In the genomic region with DNA sequence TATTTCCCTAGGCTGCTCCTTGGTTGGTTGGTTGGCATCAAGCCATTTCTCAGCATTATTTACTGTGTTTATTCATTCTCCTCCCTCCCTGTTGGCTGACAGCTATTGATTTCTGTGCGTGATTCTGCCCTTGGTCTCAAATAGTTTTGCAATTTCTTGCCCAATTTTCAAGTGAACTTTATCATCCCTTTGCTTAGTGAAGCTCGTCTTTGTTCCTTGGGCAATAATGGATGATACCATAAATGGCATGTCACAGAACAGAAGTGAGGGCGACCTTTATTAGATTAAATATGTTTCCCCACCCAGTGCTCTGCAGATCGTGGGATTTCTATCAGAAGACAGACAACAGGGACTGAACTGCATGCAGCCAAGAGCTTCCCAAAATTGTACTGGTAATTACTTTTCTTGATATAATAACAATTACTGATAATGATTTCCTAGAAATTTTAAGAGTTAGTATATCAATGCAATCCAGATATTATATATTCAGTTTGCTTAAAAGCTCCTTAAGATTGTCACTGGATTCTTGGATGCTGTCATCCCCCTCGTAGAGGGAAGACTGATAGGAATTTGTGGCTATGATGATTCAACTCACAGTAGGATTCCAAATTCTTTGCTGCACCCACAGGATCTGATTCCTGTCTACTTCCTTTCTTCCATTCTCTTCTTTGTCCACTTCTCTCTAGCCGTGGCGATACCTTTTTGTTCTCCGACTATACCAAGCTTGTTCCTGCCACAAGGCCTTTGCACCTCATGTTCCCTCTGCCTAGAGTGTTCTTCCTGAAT, we compare ENCODE assay signal across 29 cellular contexts.
DNase-seq lines count a peak whose midpoint lies in the region; ATAC-seq, FAIRE-seq and TF ChIP-seq lines count a peak whose summit lies in the region.
"Had no signal": no experiment of that assay in that cellular context is flagged by ENCODE, and none has a peak within 500 bp of the region (broad histone marks: within the 10 kb centered on the region; RNA-seq: fewer than 3 reads in every experiment).

No MANE protein-coding gene starts in this region.

- TF ChIP-seq POLR2A in HepG2 (IDR thresholded peaks at IDR 0.05; ENCODE audit: insufficient read depth in 1 of 2, low read depth in 2 of 2, low read length in 2 of 2) (no peak), thyroid gland (IDR thresholded peaks at IDR 0.05) (no peak), erythroblast (IDR thresholded peaks at IDR 0.05; ENCODE audit: low read length) (no peak)

- intact Hi-C loops in HepG2 (cut with micrococcal nuclease; ENCODE audit: unreplicated experiment) (no loop called here), thyroid gland (cut with DNase I) (no loop called here)

- no peak for TF ChIP-seq CTCF in astrocyte (IDR thresholded peaks at IDR 0.05; ENCODE audit: insufficient read depth, low read depth, low read length)
- no peak for TF ChIP-seq CTCF in HepG2 (CRISPR knock-in tag; IDR thresholded peaks at IDR 0.05)
- TF ChIP-seq CTCF in thyroid gland (IDR thresholded peaks at IDR 0.05) = no peak

- no TSS peak for BruUV-seq in HepG2 (replicated peaks; lab: Mats Ljungman, UMichigan)

- H3K9me3 Mint-ChIP-seq in astrocyte (ENCODE audit: unreplicated experiment) = peaks cover 2% of the 10 kb centered on the region
- H3K9me3 Mint-ChIP-seq in activated CD8-positive, alpha-beta memory T cell treated with anti-CD3 and anti-CD28 coated beads, Interleukin-2, amount 10 ng/mL, durations not matched to agents 7 days and 5 days (ENCODE audit: low read depth) = peaks cover 5% of the 10 kb centered on the region
- H3K9me3 Mint-ChIP-seq: H9 had no signal

- H3K4me2 ChIP-seq in astrocyte (ENCODE audit: low read length) = peak overlapping the region; percentile 57
- no peak overlapping the region for H3K4me2 ChIP-seq in HepG2 (ENCODE audit: low read depth, low read length)
- H3K4me2 ChIP-seq: A549, KMS-11 had no signal

- H3K36me3 Mint-ChIP-seq in astrocyte (ENCODE audit: low read depth, unreplicated experiment) = no peaks in the 10 kb centered on the region
- no peaks in the 10 kb centered on the region for H3K36me3 Mint-ChIP-seq in activated CD8-positive, alpha-beta memory T cell treated with anti-CD3 and anti-CD28 coated beads, Interleukin-2, amount 10 ng/mL, durations not matched to agents 7 days and 5 days
- H3K36me3 Mint-ChIP-seq: activated naive CD4-positive, alpha-beta T cell treated with anti-CD3 and anti-CD28 coated beads, Interleukin-2, amount 50 U/mL, for 72 hours; CD14-positive monocyte; memory B cell; naive thymus-derived CD8-positive, alpha-beta T cell had no signal

- H3K4me1 ChIP-seq in astrocyte (ENCODE audit: insufficient read depth, low read length) (peaks cover 10% of the 10 kb centered on the region), HepG2 (ENCODE audit: insufficient read depth, low read length) (no peaks in the 10 kb centered on the region), thyroid gland (no peaks in the 10 kb centered on the region)
- H3K4me1 ChIP-seq: A549, body of pancreas, colonic mucosa, esophagus muscularis mucosa had no signal

- no peak overlapping the region for H3K4me3 ChIP-seq in astrocyte (ENCODE audit: insufficient read depth, low read depth, low read length)
- H3K4me3 ChIP-seq in HepG2 (replicated peaks in 1 of 3; ENCODE audit: insufficient read depth in 1 of 3, low read depth in 2 of 3, low read length in 3 of 3) = no peak overlapping the region
- no peak overlapping the region for H3K4me3 ChIP-seq in thyroid gland (replicated peaks in 1 of 3)
- H3K4me3 ChIP-seq: A549, body of pancreas, colonic mucosa, esophagus muscularis mucosa had no signal

- no peak for TF ChIP-seq EP300 in HepG2 (IDR thresholded peaks at IDR 0.05; ENCODE audit: low read depth in 2 of 2, low read length in 2 of 2)
- TF ChIP-seq EP300 in HepG2 (CRISPR knock-in tag; IDR thresholded peaks at IDR 0.05; ENCODE audit: borderline replicate concordance) = no peak

- no peaks in the 10 kb centered on the region for H4K20me1 ChIP-seq in astrocyte (ENCODE audit: insufficient read depth, low read length)
- H4K20me1 ChIP-seq in HepG2 (ENCODE audit: insufficient read depth, low read length) = no peaks in the 10 kb centered on the region

- no peak overlapping the region for H2AFZ ChIP-seq in astrocyte (ENCODE audit: low read depth, low read length)
- H2AFZ ChIP-seq in HepG2 (ENCODE audit: low read length) = no peak overlapping the region

- H3K27ac Mint-ChIP-seq in astrocyte (ENCODE audit: unreplicated experiment) = no peak overlapping the region
- no peak overlapping the region for H3K27ac Mint-ChIP-seq in activated CD8-positive, alpha-beta memory T cell treated with anti-CD3 and anti-CD28 coated beads, Interleukin-2, amount 10 ng/mL, durations not matched to agents 7 days and 5 days
- H3K27ac Mint-ChIP-seq: activated naive CD4-positive, alpha-beta T cell treated with anti-CD3 and anti-CD28 coated beads, Interleukin-2, amount 50 U/mL, for 72 hours; CD14-positive monocyte; effector memory CD8-positive, alpha-beta T cell; H9; memory B cell; naive thymus-derived CD8-positive, alpha-beta T cell had no signal

- TF ChIP-seq RAD21 in HepG2 (CRISPR knock-in tag; IDR thresholded peaks at IDR 0.05) = no peak

- no peak overlapping the region for H3K9ac ChIP-seq in astrocyte (ENCODE audit: low read length)
- no peak overlapping the region for H3K9ac ChIP-seq in HepG2 (ENCODE audit: insufficient read depth, low read depth, low read length)
- H3K9ac ChIP-seq: KMS-11 had no signal

- H3K27ac ChIP-seq in astrocyte (ENCODE audit: low read depth, low read length) (peak overlapping the region; percentile 33), HepG2 (ENCODE audit: extremely low read length, insufficient read depth, low read length) (no peak overlapping the region), thyroid gland (no peak overlapping the region)
- H3K27ac ChIP-seq: A549, body of pancreas, colonic mucosa, esophagus muscularis mucosa, KMS-11 had no signal

- peak; percentile 90 for FAIRE-seq in astrocyte (lab: Jason Lieb, UNC)
- FAIRE-seq in HepG2 (lab: Jason Lieb, UNC) = no peak
- FAIRE-seq: A549, GM18507 had no signal

- no peaks in the 10 kb centered on the region for H3K36me3 ChIP-seq in astrocyte (ENCODE audit: insufficient read depth, low read length)
- H3K36me3 ChIP-seq in HepG2 (replicated peaks in 1 of 2; ENCODE audit: control insufficient read depth in 1 of 2, insufficient read depth in 2 of 2, low read length in 2 of 2) = no peaks in the 10 kb centered on the region
- no peaks in the 10 kb centered on the region for H3K36me3 ChIP-seq in thyroid gland
- H3K36me3 ChIP-seq: colonic mucosa, esophagus muscularis mucosa had no signal

- H3K79me2 ChIP-seq in astrocyte (ENCODE audit: insufficient read depth, low read length) (no peaks in the 10 kb centered on the region), HepG2 (ENCODE audit: insufficient read depth, low read length) (no peaks in the 10 kb centered on the region)

- H3K9me3 ChIP-seq in astrocyte (ENCODE audit: insufficient read depth, low read depth, low read length) = no peaks in the 10 kb centered on the region
- H3K9me3 ChIP-seq in HepG2 (ENCODE audit: low read length) = no peaks in the 10 kb centered on the region
- H3K9me3 ChIP-seq in thyroid gland = no peaks in the 10 kb centered on the region
- H3K9me3 ChIP-seq: A549, body of pancreas, colonic mucosa, esophagus muscularis mucosa had no signal

- no peak overlapping the region for H3K4me3 Mint-ChIP-seq in astrocyte (ENCODE audit: unreplicated experiment)
- no peak overlapping the region for H3K4me3 Mint-ChIP-seq in activated CD8-positive, alpha-beta memory T cell treated with anti-CD3 and anti-CD28 coated beads, Interleukin-2, amount 10 ng/mL, durations not matched to agents 7 days and 5 days
- H3K4me3 Mint-ChIP-seq: CD14-positive monocyte; effector memory CD8-positive, alpha-beta T cell; H9; memory B cell; naive thymus-derived CD8-positive, alpha-beta T cell had no signal

- POLR2A ChIA-PET in HepG2 (lab: Yijun Ruan, JAX) = no interaction called here

- no peaks in the 10 kb centered on the region for H3K27me3 Mint-ChIP-seq in astrocyte (ENCODE audit: low read depth, unreplicated experiment)
- no peaks in the 10 kb centered on the region for H3K27me3 Mint-ChIP-seq in activated CD8-positive, alpha-beta memory T cell treated with anti-CD3 and anti-CD28 coated beads, Interleukin-2, amount 10 ng/mL, durations not matched to agents 7 days and 5 days

- CTCF ChIA-PET in HepG2 (lab: Yijun Ruan, JAX; ENCODE audit: low intra/inter-chr PET ratio, low total read pairs) = no interaction called here
- CTCF ChIA-PET in activated CD8-positive, alpha-beta memory T cell treated with anti-CD3 and anti-CD28 coated beads, Interleukin-2, amount 10 ng/mL, durations not matched to agents 7 days and 5 days (lab: Charles Lee) = no interaction called here

- in situ Hi-C loops in ACHN (cut with HindIII; ENCODE audit: low pct_ligation_motif_present, low pct_unique_long_range_greater_than_20kb, low sequenced_read_pairs) = no loop called here
- in situ Hi-C loops in HepG2 (cut with HindIII; ENCODE audit: extremely low pct_ligation_motif_present, low pct_unique_long_range_greater_than_20kb) = no loop called here

- DNase-seq in ACHN (peak; percentile 77), HS-27A (ENCODE audit: low read depth) (peak; percentile 66), astrocyte (ENCODE audit: low read depth) (peak; percentile 82), HepG2 (ENCODE audit: low spot score) (no peak), thyroid gland (no peak), erythroblast (lab: John Stamatoyannopoulos, UW) (no peak)
- DNase-seq in activated CD8-positive, alpha-beta memory T cell treated with anti-CD3 and anti-CD28 coated beads, Interleukin-2, amount 10 ng/mL, durations not matched to agents 7 days and 5 days = no peak
- DNase-seq: activated CD4-positive, alpha-beta T cell treated with anti-CD3 and anti-CD28 coated beads for 48 hours; body of pancreas; colonic mucosa; effector memory CD8-positive, alpha-beta T cell; H9; left cardiac atrium; naive thymus-derived CD8-positive, alpha-beta T cell; NCI-H1105; NCI-H2029; right cardiac atrium; SHP77; stimulated activated CD4-positive, alpha-beta T cell treated with anti-CD3 and anti-CD28 coated beads, Interleukin-15, amount 100 ng/mL, for 24 hours; stimulated activated CD8-positive, alpha-beta memory T cell treated with anti-CD3 and anti-CD28 coated beads, Interleukin-4, amount 100 ng/mL, for 48 hours; T-helper 1 cell had no signal

- ATAC-seq in HepG2 (no peak), GM18870 (IDR thresholded peaks at IDR 0.05; ENCODE audit: unreplicated experiment) (no peak)
- no peak for ATAC-seq in activated CD8-positive, alpha-beta memory T cell treated with anti-CD3 and anti-CD28 coated beads, Interleukin-2, amount 10 ng/mL, durations not matched to agents 7 days and 5 days
- ATAC-seq: A549; activated naive CD4-positive, alpha-beta T cell treated with anti-CD3 and anti-CD28 coated beads, Interleukin-2, amount 50 U/mL, for 72 hours; body of pancreas; effector memory CD8-positive, alpha-beta T cell; left cardiac atrium; naive thymus-derived CD8-positive, alpha-beta T cell; right cardiac atrium had no signal

- H3K27me3 ChIP-seq in astrocyte (ENCODE audit: insufficient read depth, low read length) = no peaks in the 10 kb centered on the region
- no peaks in the 10 kb centered on the region for H3K27me3 ChIP-seq in HepG2 (ENCODE audit: control insufficient read depth in 1 of 2, insufficient read depth in 2 of 2, low read length in 2 of 2)
- H3K27me3 ChIP-seq in thyroid gland = no peaks in the 10 kb centered on the region
- H3K27me3 ChIP-seq: body of pancreas, colonic mucosa, esophagus muscularis mucosa had no signal

- 11% methylated on average over 8 of the region's 8 CpGs for WGBS in HepG2 (ENCODE audit: low lambda C conversion rate)
- 83 to 86% methylated on average over 8 of the region's 8 CpGs for WGBS in thyroid gland, 2 donors

- H3K4me1 Mint-ChIP-seq in astrocyte (ENCODE audit: low read depth, unreplicated experiment) = peaks cover 5% of the 10 kb centered on the region
- H3K4me1 Mint-ChIP-seq in activated CD8-positive, alpha-beta memory T cell treated with anti-CD3 and anti-CD28 coated beads, Interleukin-2, amount 10 ng/mL, durations not matched to agents 7 days and 5 days = no peaks in the 10 kb centered on the region
- H3K4me1 Mint-ChIP-seq: CD14-positive monocyte; H9; memory B cell; naive thymus-derived CD8-positive, alpha-beta T cell had no signal

Comparison
In these comparisons a context has a peak if more than half of its experiments do, and no peak if none do; other contexts are left out.
1. DNase-seq: peak in ACHN (single experiment), HS-27A (single experiment) and astrocyte (single experiment); none in HepG2 (single experiment), activated CD8-positive, alpha-beta memory T cell treated with anti-CD3 and anti-CD28 coated beads, Interleukin-2, amount 10 ng/mL, durations not matched to agents 7 days and 5 days (single experiment), thyroid gland (0 of 2) and erythroblast (0 of 2).